18 cellular contexts compared by ENCODE assay signal in genomic region chr14:90387201-90387600, GRCh38.
"Had no signal": no experiment of that assay in that cellular context is flagged by ENCODE, and none has a peak within 500 bp of the region (broad histone marks: within the 10 kb centered on the region; RNA-seq: fewer than 3 reads in every experiment).

No MANE protein-coding gene starts in this region.

- DNase-seq: activated CD4-positive, alpha-beta memory T cell treated with anti-CD3 and anti-CD28 coated beads for 36 hours; activated CD8-positive, alpha-beta memory T cell treated with anti-CD3 and anti-CD28 coated beads, Interleukin-2, amount 50 U/mL, for 4 hours; activated naive CD4-positive, alpha-beta T cell treated with Interleukin-2 at 50 U/mL for 16 hours; adrenal gland; central memory CD4-positive, alpha-beta T cell; dermis blood vessel endothelial cell; endodermal cell; erythroblast; islet precursor cell; left lung; naive B cell; right cardiac atrium; spleen; stimulated activated CD4-positive, alpha-beta T cell treated with anti-CD3 and anti-CD28 coated beads, Interleukin-1b, Interleukin-23, amount 100 ng/mL, for 48 hours; stimulated activated naive B cell treated with anti-CD40 and anti-IgM and Interleukin-4, amounts not matched to agents 10 μg/mL and 1 μg/mL and 100 μg/mL, for 72 hours; T-helper 9 cell had no signal

- H3K27ac Mint-ChIP-seq: activated CD4-positive, alpha-beta memory T cell treated with anti-CD3 and anti-CD28 coated beads for 36 hours; endodermal cell; naive B cell; stimulated activated naive B cell treated with anti-CD40 and anti-IgM and Interleukin-4, amounts not matched to agents 10 μg/mL and 1 μg/mL and 100 μg/mL, for 72 hours had no signal

- H3K36me3 Mint-ChIP-seq: activated CD4-positive, alpha-beta memory T cell treated with anti-CD3 and anti-CD28 coated beads for 36 hours; naive B cell; stimulated activated naive B cell treated with anti-CD40 and anti-IgM and Interleukin-4, amounts not matched to agents 10 μg/mL and 1 μg/mL and 100 μg/mL, for 72 hours had no signal

- H3K36me3 ChIP-seq: adrenal gland, left lung, spleen, suprapubic skin had no signal

- H3K9me3 ChIP-seq: adrenal gland, left lung, spleen, suprapubic skin had no signal

- H3K4me3 ChIP-seq: adrenal gland, left lung, spleen, suprapubic skin had no signal

- H3K9me3 Mint-ChIP-seq: activated CD4-positive, alpha-beta memory T cell treated with anti-CD3 and anti-CD28 coated beads for 36 hours; endodermal cell; naive B cell; stimulated activated naive B cell treated with anti-CD40 and anti-IgM and Interleukin-4, amounts not matched to agents 10 μg/mL and 1 μg/mL and 100 μg/mL, for 72 hours had no signal

- H3K27me3 ChIP-seq: adrenal gland, left lung, spleen, suprapubic skin had no signal

- H3K27me3 Mint-ChIP-seq: activated CD4-positive, alpha-beta memory T cell treated with anti-CD3 and anti-CD28 coated beads for 36 hours; naive B cell had no signal

- H3K27ac ChIP-seq: left lung, spleen, suprapubic skin, VCaP had no signal

- ATAC-seq: left lung; right cardiac atrium; stimulated activated naive B cell treated with anti-CD40 and anti-IgM and Interleukin-4, amounts not matched to agents 10 μg/mL and 1 μg/mL and 100 μg/mL, for 72 hours had no signal

- H3K4me3 Mint-ChIP-seq: activated CD4-positive, alpha-beta memory T cell treated with anti-CD3 and anti-CD28 coated beads for 36 hours; endodermal cell; naive B cell; stimulated activated naive B cell treated with anti-CD40 and anti-IgM and Interleukin-4, amounts not matched to agents 10 μg/mL and 1 μg/mL and 100 μg/mL, for 72 hours had no signal
